ENCODE assay signal across 1 cellular context in the genomic region with DNA sequence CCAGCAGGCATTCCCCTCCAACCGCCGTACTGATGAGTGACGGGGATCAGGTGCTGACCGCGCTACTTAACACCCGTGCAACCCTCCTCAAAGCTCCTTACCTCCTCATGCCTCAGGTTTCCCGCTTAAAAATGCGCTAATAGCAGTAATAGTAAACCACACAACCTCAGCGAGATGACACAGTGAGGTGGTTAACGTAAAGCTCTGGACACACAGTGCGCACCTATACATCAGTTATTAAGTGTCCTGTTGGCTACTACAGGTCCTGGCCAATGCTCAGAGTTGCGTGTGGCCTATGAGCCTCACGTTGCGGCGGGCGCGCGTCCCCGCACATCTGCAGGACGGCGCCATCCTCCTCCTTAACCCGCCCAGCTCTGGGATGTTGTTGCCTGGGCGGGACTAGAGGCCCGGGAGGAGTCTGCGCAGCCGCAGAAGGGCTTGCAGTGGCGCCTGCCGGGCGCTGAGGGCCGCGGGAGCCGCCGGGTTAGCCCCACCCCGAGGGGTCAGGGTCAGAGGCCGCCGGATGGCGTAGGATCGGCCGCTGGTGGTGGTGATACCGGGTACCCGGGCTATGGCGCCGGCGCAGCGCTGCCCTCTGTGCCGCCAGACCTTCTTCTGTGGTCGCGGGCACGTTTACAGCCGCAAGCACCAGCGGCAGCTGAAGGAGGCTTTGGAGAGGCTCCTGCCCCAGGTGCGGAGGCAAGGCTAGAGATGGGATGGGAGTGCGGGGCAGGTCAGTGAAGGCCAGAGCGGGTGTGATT.
TF ChIP-seq lines count a peak whose summit lies in the region.

A gene with protein sequence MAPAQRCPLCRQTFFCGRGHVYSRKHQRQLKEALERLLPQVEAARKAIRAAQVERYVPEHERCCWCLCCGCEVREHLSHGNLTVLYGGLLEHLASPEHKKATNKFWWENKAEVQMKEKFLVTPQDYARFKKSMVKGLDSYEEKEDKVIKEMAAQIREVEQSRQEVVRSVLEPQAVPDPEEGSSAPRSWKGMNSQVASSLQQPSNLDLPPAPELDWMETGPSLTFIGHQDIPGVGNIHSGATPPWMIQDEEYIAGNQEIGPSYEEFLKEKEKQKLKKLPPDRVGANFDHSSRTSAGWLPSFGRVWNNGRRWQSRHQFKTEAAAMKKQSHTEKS (plus strand): TSS at position 512 of the 761 bp plus-strand sequence. CDS start 60 bp downstream, at position 572.

TF ChIP-seq in HepG2, 621 proteins besides CTCF, POLR2A, EP300 and RAD21 (continued from another document and continues in another):
- TF ChIP-seq ZBTB49 (CRISPR knock-in tag; IDR thresholded peaks at IDR 0.05; ENCODE audit: borderline replicate concordance) (no peak), ZNF660 (CRISPR knock-in tag; IDR thresholded peaks at IDR 0.05; ENCODE audit: borderline replicate concordance, low read depth) (no peak), ZNF501 (CRISPR knock-in tag; IDR thresholded peaks at IDR 0.05) (peak; percentile 69; the same call in 1 of the 2 replicates), ZNF782 (CRISPR knock-in tag; IDR thresholded peaks at IDR 0.05; ENCODE audit: borderline replicate concordance) (0 out of 2 replicates have a peak, but pooled peaks have one; percentile 20), ZBED4 (CRISPR knock-in tag; IDR thresholded peaks at IDR 0.05; ENCODE audit: borderline replicate concordance) (peak; percentile 53; the same call in 1 of the 2 replicates), GATAD1 (CRISPR knock-in tag; IDR thresholded peaks at IDR 0.05) (peak; percentile 86), ZNF556 (CRISPR knock-in tag; IDR thresholded peaks at IDR 0.05; ENCODE audit: borderline replicate concordance) (peak; percentile 37; the same call in 1 of the 2 replicates), ZNF12 (CRISPR knock-in tag; IDR thresholded peaks at IDR 0.05) (no peak), ZNF558 (CRISPR knock-in tag; IDR thresholded peaks at IDR 0.05; ENCODE audit: borderline replicate concordance) (peak; percentile 51), ZNF687 (CRISPR knock-in tag; IDR thresholded peaks at IDR 0.05) (peak; percentile 96), NFRKB (IDR thresholded peaks at IDR 0.05) (no peak), ZNF549 (CRISPR knock-in tag; IDR thresholded peaks at IDR 0.05) (no peak), ZNF546 (CRISPR knock-in tag; conservative IDR thresholded peaks at IDR 0.05) (peak; percentile 59; the same call in 1 of the 2 replicates), CREB1 (IDR thresholded peaks at IDR 0.05) (no peak), CREB1 (CRISPR knock-in tag; IDR thresholded peaks at IDR 0.05) (peak; percentile 50)
- TF ChIP-seq, protein P1, sequence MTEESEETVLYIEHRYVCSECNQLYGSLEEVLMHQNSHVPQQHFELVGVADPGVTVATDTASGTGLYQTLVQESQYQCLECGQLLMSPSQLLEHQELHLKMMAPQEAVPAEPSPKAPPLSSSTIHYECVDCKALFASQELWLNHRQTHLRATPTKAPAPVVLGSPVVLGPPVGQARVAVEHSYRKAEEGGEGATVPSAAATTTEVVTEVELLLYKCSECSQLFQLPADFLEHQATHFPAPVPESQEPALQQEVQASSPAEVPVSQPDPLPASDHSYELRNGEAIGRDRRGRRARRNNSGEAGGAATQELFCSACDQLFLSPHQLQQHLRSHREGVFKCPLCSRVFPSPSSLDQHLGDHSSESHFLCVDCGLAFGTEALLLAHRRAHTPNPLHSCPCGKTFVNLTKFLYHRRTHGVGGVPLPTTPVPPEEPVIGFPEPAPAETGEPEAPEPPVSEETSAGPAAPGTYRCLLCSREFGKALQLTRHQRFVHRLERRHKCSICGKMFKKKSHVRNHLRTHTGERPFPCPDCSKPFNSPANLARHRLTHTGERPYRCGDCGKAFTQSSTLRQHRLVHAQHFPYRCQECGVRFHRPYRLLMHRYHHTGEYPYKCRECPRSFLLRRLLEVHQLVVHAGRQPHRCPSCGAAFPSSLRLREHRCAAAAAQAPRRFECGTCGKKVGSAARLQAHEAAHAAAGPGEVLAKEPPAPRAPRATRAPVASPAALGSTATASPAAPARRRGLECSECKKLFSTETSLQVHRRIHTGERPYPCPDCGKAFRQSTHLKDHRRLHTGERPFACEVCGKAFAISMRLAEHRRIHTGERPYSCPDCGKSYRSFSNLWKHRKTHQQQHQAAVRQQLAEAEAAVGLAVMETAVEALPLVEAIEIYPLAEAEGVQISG (CRISPR knock-in tag; IDR thresholded peaks at IDR 0.05), result peak; percentile 63; the same call in 1 of the 2 replicates
- TF ChIP-seq, protein P2, sequence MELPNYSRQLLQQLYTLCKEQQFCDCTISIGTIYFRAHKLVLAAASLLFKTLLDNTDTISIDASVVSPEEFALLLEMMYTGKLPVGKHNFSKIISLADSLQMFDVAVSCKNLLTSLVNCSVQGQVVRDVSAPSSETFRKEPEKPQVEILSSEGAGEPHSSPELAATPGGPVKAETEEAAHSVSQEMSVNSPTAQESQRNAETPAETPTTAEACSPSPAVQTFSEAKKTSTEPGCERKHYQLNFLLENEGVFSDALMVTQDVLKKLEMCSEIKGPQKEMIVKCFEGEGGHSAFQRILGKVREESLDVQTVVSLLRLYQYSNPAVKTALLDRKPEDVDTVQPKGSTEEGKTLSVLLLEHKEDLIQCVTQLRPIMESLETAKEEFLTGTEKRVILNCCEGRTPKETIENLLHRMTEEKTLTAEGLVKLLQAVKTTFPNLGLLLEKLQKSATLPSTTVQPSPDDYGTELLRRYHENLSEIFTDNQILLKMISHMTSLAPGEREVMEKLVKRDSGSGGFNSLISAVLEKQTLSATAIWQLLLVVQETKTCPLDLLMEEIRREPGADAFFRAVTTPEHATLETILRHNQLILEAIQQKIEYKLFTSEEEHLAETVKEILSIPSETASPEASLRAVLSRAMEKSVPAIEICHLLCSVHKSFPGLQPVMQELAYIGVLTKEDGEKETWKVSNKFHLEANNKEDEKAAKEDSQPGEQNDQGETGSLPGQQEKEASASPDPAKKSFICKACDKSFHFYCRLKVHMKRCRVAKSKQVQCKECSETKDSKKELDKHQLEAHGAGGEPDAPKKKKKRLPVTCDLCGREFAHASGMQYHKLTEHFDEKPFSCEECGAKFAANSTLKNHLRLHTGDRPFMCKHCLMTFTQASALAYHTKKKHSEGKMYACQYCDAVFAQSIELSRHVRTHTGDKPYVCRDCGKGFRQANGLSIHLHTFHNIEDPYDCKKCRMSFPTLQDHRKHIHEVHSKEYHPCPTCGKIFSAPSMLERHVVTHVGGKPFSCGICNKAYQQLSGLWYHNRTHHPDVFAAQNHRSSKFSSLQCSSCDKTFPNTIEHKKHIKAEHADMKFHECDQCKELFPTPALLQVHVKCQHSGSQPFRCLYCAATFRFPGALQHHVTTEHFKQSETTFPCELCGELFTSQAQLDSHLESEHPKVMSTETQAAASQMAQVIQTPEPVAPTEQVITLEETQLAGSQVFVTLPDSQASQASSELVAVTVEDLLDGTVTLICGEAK (IDR thresholded peaks at IDR 0.05), result no peak
- TF ChIP-seq, protein P2 (CRISPR knock-in tag; IDR thresholded peaks at IDR 0.05), result peak; percentile 59; the same call in 1 of the 2 replicates
- TF ChIP-seq, protein P3, sequence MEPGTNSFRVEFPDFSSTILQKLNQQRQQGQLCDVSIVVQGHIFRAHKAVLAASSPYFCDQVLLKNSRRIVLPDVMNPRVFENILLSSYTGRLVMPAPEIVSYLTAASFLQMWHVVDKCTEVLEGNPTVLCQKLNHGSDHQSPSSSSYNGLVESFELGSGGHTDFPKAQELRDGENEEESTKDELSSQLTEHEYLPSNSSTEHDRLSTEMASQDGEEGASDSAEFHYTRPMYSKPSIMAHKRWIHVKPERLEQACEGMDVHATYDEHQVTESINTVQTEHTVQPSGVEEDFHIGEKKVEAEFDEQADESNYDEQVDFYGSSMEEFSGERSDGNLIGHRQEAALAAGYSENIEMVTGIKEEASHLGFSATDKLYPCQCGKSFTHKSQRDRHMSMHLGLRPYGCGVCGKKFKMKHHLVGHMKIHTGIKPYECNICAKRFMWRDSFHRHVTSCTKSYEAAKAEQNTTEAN (CRISPR knock-in tag; conservative IDR thresholded peaks at IDR 0.05), result 0 out of 2 replicates have a peak, but pooled peaks have one; percentile 43
